In the genomic region with DNA sequence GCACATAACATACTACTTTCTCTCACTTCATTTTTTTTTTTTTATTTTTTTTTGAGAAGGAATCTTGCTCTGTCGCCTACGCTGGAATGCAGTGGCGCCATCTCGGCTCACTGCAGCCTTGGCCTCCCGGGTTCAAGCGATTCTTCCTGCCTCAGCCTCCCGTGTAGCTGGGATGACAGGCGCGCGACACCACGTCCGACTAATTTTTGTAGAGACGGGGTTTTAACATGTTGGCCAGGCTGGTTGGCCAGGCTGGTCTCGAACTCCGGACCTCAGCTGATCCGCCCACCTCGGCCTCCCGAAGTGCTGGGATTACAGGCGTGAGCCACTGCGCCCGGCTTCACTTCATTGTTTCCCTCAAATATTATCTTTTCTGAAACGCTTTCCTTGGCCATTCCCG, we compare ENCODE assay signal across 8 cellular contexts. TPM values are rescaled to one million over a fixed set of nuclear protein-coding genes. Genes with fewer than 3 reads are reported as not detected.
A peak's percentile ranks its signal among the peaks of the same experiment; 100 is the strongest.
DNase-seq lines count a peak whose midpoint lies in the region; ATAC-seq lines count a peak whose summit lies in the region.

No MANE protein-coding gene starts in this region.

- peak overlapping the region; percentile 67 for H3K27ac ChIP-seq in iPS-18a (ENCODE audit: low read length)

- no peak overlapping the region for H3K27ac Mint-ChIP-seq in T-helper 2 cell treated with Interferon-gamma antibody and Interleukin-4, amounts not matched to agents 5 μg/mL and 100 μg/mL, for 36 hours
- H3K27ac Mint-ChIP-seq in activated CD4-positive, alpha-beta memory T cell treated with anti-CD3 and anti-CD28 coated beads, Interleukin-2, amount 10 ng/mL, durations not matched to agents 7 days and 5 days: no peak overlapping the region
- H3K27ac Mint-ChIP-seq in stimulated activated naive B cell treated with anti-CD40 and anti-IgM and Interleukin-4, amounts not matched to agents 10 μg/mL and 1 μg/mL and 100 μg/mL, for 72 hours: no peak overlapping the region

- H3K4me3 ChIP-seq in iPS-18a (ENCODE audit: low read length): peak overlapping the region; percentile 84

- H3K36me3 ChIP-seq in iPS-18a (ENCODE audit: control insufficient read depth, low read depth, low read length): peaks cover 39% of the 10 kb centered on the region

- ATAC-seq in stimulated activated naive B cell treated with anti-CD40 and anti-IgM and Interleukin-4, amounts not matched to agents 10 μg/mL and 1 μg/mL and 100 μg/mL, for 72 hours (replicated peaks): no peak
- ATAC-seq in GM18858 (IDR thresholded peaks at IDR 0.05; ENCODE audit: unreplicated experiment): no peak

- peaks cover 13% of the 10 kb centered on the region for H3K4me1 Mint-ChIP-seq in T-helper 2 cell treated with Interferon-gamma antibody and Interleukin-4, amounts not matched to agents 5 μg/mL and 100 μg/mL, for 36 hours (ENCODE audit: low read depth)
- peaks cover 21% of the 10 kb centered on the region for H3K4me1 Mint-ChIP-seq in activated CD4-positive, alpha-beta memory T cell treated with anti-CD3 and anti-CD28 coated beads, Interleukin-2, amount 10 ng/mL, durations not matched to agents 7 days and 5 days
- peaks cover 12 to 28% of the 10 kb centered on the region in 2 donors for H3K4me1 Mint-ChIP-seq in stimulated activated naive B cell treated with anti-CD40 and anti-IgM and Interleukin-4, amounts not matched to agents 10 μg/mL and 1 μg/mL and 100 μg/mL, for 72 hours

- no peaks in the 10 kb centered on the region for H3K9me3 Mint-ChIP-seq in T-helper 2 cell treated with Interferon-gamma antibody and Interleukin-4, amounts not matched to agents 5 μg/mL and 100 μg/mL, for 36 hours
- no peaks in the 10 kb centered on the region for H3K9me3 Mint-ChIP-seq in activated CD4-positive, alpha-beta memory T cell treated with anti-CD3 and anti-CD28 coated beads, Interleukin-2, amount 10 ng/mL, durations not matched to agents 7 days and 5 days
- H3K9me3 Mint-ChIP-seq in stimulated activated naive B cell treated with anti-CD40 and anti-IgM and Interleukin-4, amounts not matched to agents 10 μg/mL and 1 μg/mL and 100 μg/mL, for 72 hours: no peaks in the 10 kb centered on the region

- peaks cover 5% of the 10 kb centered on the region for H3K4me1 ChIP-seq in iPS-18a (ENCODE audit: control insufficient read depth, low read depth, low read length)

- CTCF ChIA-PET in activated CD4-positive, alpha-beta memory T cell treated with anti-CD3 and anti-CD28 coated beads, Interleukin-2, amount 10 ng/mL, durations not matched to agents 7 days and 5 days (lab: Charles Lee): interaction anchor here (0.7 to 2.2 kb wide), 9 partner anchors 20 to 184 kb away, joined by 3 to 10 read pairs (median 3); partner anchors contain the start of gene DCAF8

- H3K27me3 Mint-ChIP-seq in T-helper 2 cell treated with Interferon-gamma antibody and Interleukin-4, amounts not matched to agents 5 μg/mL and 100 μg/mL, for 36 hours (ENCODE audit: low read depth): no peaks in the 10 kb centered on the region
- H3K27me3 Mint-ChIP-seq in activated CD4-positive, alpha-beta memory T cell treated with anti-CD3 and anti-CD28 coated beads, Interleukin-2, amount 10 ng/mL, durations not matched to agents 7 days and 5 days: no peaks in the 10 kb centered on the region
- no peaks in the 10 kb centered on the region for H3K27me3 Mint-ChIP-seq in stimulated activated naive B cell treated with anti-CD40 and anti-IgM and Interleukin-4, amounts not matched to agents 10 μg/mL and 1 μg/mL and 100 μg/mL, for 72 hours

- H3K36me3 Mint-ChIP-seq in T-helper 2 cell treated with Interferon-gamma antibody and Interleukin-4, amounts not matched to agents 5 μg/mL and 100 μg/mL, for 36 hours (ENCODE audit: low read depth): peaks cover 26% of the 10 kb centered on the region
- H3K36me3 Mint-ChIP-seq in activated CD4-positive, alpha-beta memory T cell treated with anti-CD3 and anti-CD28 coated beads, Interleukin-2, amount 10 ng/mL, durations not matched to agents 7 days and 5 days (ENCODE audit: low read depth): peaks cover 48% of the 10 kb centered on the region
- peaks cover 30 to 38% of the 10 kb centered on the region in 2 donors for H3K36me3 Mint-ChIP-seq in stimulated activated naive B cell treated with anti-CD40 and anti-IgM and Interleukin-4, amounts not matched to agents 10 μg/mL and 1 μg/mL and 100 μg/mL, for 72 hours

- DNase-seq in T-helper 2 cell treated with Interferon-gamma antibody and Interleukin-4, amounts not matched to agents 5 μg/mL and 100 μg/mL, for 36 hours (ENCODE audit: low spot score): no peak
- DNase-seq in T-helper 2 cell (no peak), SW 1271 (lab: John Stamatoyannopoulos, UW) (no peak), NCI-H187 (lab: John Stamatoyannopoulos, UW) (no peak)
- no peak for DNase-seq in activated CD4-positive, alpha-beta memory T cell treated with anti-CD3 and anti-CD28 coated beads, Interleukin-2, amount 10 ng/mL, durations not matched to agents 7 days and 5 days
- DNase-seq in stimulated activated naive B cell treated with anti-CD40 and anti-IgM and Interleukin-4, amounts not matched to agents 10 μg/mL and 1 μg/mL and 100 μg/mL, for 72 hours: no peak

- no peaks in the 10 kb centered on the region for H3K9me3 ChIP-seq in iPS-18a (ENCODE audit: control insufficient read depth, low read depth, low read length)

- no peaks in the 10 kb centered on the region for H3K27me3 ChIP-seq in iPS-18a (ENCODE audit: control insufficient read depth, insufficient read depth, low read length)

- peak overlapping the region; percentile 99 for H3K4me3 Mint-ChIP-seq in T-helper 2 cell treated with Interferon-gamma antibody and Interleukin-4, amounts not matched to agents 5 μg/mL and 100 μg/mL, for 36 hours
- peak overlapping the region; percentile 100 for H3K4me3 Mint-ChIP-seq in activated CD4-positive, alpha-beta memory T cell treated with anti-CD3 and anti-CD28 coated beads, Interleukin-2, amount 10 ng/mL, durations not matched to agents 7 days and 5 days
- H3K4me3 Mint-ChIP-seq in stimulated activated naive B cell treated with anti-CD40 and anti-IgM and Interleukin-4, amounts not matched to agents 10 μg/mL and 1 μg/mL and 100 μg/mL, for 72 hours: peak overlapping the region; percentile 37 to 100

- POLR2A ChIA-PET in activated CD4-positive, alpha-beta memory T cell treated with anti-CD3 and anti-CD28 coated beads, Interleukin-2, amount 10 ng/mL, durations not matched to agents 7 days and 5 days (lab: Charles Lee): interaction anchor here (0.7 to 2.6 kb wide), 16 partner anchors 9 to 255 kb away, joined by 3 to 89 read pairs (median 6); partner anchors contain the start of genes COPA, DCAF8 and NCSTN

- peak overlapping the region; percentile 92 for H3K9ac ChIP-seq in iPS-18a (ENCODE audit: low read length)

RNA-seq across cellular contexts. Expression of gene PEX19, which starts 0.6 kb away (rescaled TPM):
- total RNA-seq in activated CD4-positive, alpha-beta memory T cell treated with anti-CD3 and anti-CD28 coated beads, Interleukin-2, amount 10 ng/mL, durations not matched to agents 7 days and 5 days: 10 to 100 TPM; 53.8 to 60.8 TPM

RNA-seq across cellular contexts. Expression of gene DCAF8, which starts 23.2 kb away (rescaled TPM):
- 100 to 1,000 TPM; 123 to 125 TPM for total RNA-seq in activated CD4-positive, alpha-beta memory T cell treated with anti-CD3 and anti-CD28 coated beads, Interleukin-2, amount 10 ng/mL, durations not matched to agents 7 days and 5 days

RNA-seq across cellular contexts. Expression of gene COPA, which starts 57.5 kb away (rescaled TPM):
- total RNA-seq in activated CD4-positive, alpha-beta memory T cell treated with anti-CD3 and anti-CD28 coated beads, Interleukin-2, amount 10 ng/mL, durations not matched to agents 7 days and 5 days: 100 to 1,000 TPM; 145 to 146 TPM

RNA-seq across cellular contexts. Expression of gene NCSTN, which starts 57.7 kb away (rescaled TPM):
- 10 to 100 TPM; 64.5 to 65.3 TPM for total RNA-seq in activated CD4-positive, alpha-beta memory T cell treated with anti-CD3 and anti-CD28 coated beads, Interleukin-2, amount 10 ng/mL, durations not matched to agents 7 days and 5 days
